Comparison of ENCODE assay signal across 10 cellular contexts in genomic region chr21:34707876-34708325, GRCh38. TPM values are rescaled to one million over a fixed set of nuclear protein-coding genes. Genes with fewer than 3 reads are reported as not detected.
A peak's percentile ranks its signal among the peaks of the same experiment; 100 is the strongest.
DNase-seq lines count a peak whose midpoint lies in the region; ATAC-seq lines count a peak whose summit lies in the region.
"Had no signal": no experiment of that assay in that cellular context is flagged by ENCODE, and none has a peak within 500 bp of the region (broad histone marks: within the 10 kb centered on the region; RNA-seq: fewer than 3 reads in every experiment).

No MANE protein-coding gene starts in this region.

- ATAC-seq in GM18909 (IDR thresholded peaks at IDR 0.05; ENCODE audit: poor library complexity, unreplicated experiment) (peak; percentile 97), HG02870 (IDR thresholded peaks at IDR 0.05; ENCODE audit: unreplicated experiment) (peak; percentile 93), T-cell (replicated peaks in 1 of 4) (peak; percentile 82 to 92 (median 87))

- POLR2A ChIA-PET in T-cell (lab: Charles Lee) = no interaction called here

- peaks cover 22 to 29% (median 27%) of the 10 kb centered on the region in 3 donors for H3K4me1 Mint-ChIP-seq in T-cell

- DNase-seq in T-cell (peak in 28 of 34 experiments; percentile 3 to 51 (median 22)), hypothalamus (lab: John Stamatoyannopoulos, UW) (no peak), NCI-H187 (lab: John Stamatoyannopoulos, UW) (no peak), D341Med (ENCODE audit: low spot score) (no peak), NCI-H446 treated with DMSO at 0.1 percent for 48 hours (lab: John Stamatoyannopoulos, UW) (no peak)
- DNase-seq in stimulated activated CD4-positive, alpha-beta T cell treated with anti-CD3 and anti-CD28 coated beads, Interleukin-15, amount 100 ng/mL, for 48 hours (ENCODE audit: low read depth in 2 of 2) = peak; percentile 41 to 44
- DNase-seq: activated CD4-positive, CD25-positive, alpha-beta regulatory T cell treated with anti-CD3 and anti-CD28 coated beads, Interleukin-2, amount 50 U/mL, for 72 hours; glutamatergic neuron had no signal

- peak overlapping the region; percentile 46 to 78 for H3K27ac Mint-ChIP-seq in T-cell

- no peaks in the 10 kb centered on the region for H3K9me3 Mint-ChIP-seq in T-cell

- H3K27me3 Mint-ChIP-seq in T-cell = peaks cover 3 to 5% of the 10 kb centered on the region in 2 donors

- H3K36me3 Mint-ChIP-seq in T-cell = no peaks in the 10 kb centered on the region

- peak overlapping the region; percentile 13 to 68 (median 42) for H3K4me3 Mint-ChIP-seq in T-cell

- CTCF ChIA-PET in T-cell (lab: Charles Lee) = interaction anchor here in 1 of 2 donors (0.8 kb wide), 1 partner anchor 14 kb away, joined by 8 read pairs; no protein-coding TSS in a partner anchor

RNA-seq across cellular contexts. Expression of gene CLIC6, which starts 39.1 kb away (rescaled TPM):
- under 1 TPM; 0.10 to 0.98 (median 0.46) TPM for total RNA-seq in T-cell

Comparison
In these comparisons a context has a peak if more than half of its experiments do, and no peak if none do; other contexts are left out.
1. DNase-seq: peak in T-cell (28 of 34) and stimulated activated CD4-positive, alpha-beta T cell treated with anti-CD3 and anti-CD28 coated beads, Interleukin-15, amount 100 ng/mL, for 48 hours (2 of 2); none in hypothalamus (0 of 51), NCI-H187 (0 of 2), D341Med (single experiment) and NCI-H446 treated with DMSO at 0.1 percent for 48 hours (single experiment).
2. Peak in every context shown above with its lines, with median percentiles within 50 percentile points of each other: ATAC-seq.